8 cellular contexts compared by ENCODE assay signal in genomic region chr3:15557511-15557946, GRCh38. TPM values are rescaled to one million over a fixed set of nuclear protein-coding genes. Genes with fewer than 3 reads are reported as not detected.
DNase-seq lines count a peak whose midpoint lies in the region; ATAC-seq and TF ChIP-seq lines count a peak whose summit lies in the region.

No MANE protein-coding gene starts in this region.

- in situ Hi-C loops in Panc1 (cut with HindIII; ENCODE audit: low pct_unique_long_range_greater_than_20kb, low sequenced_read_pairs) = no loop called here

- H3K4me3 ChIP-seq in Panc1 (ENCODE audit: low read depth in 2 of 2, low read length in 2 of 2) = no peak overlapping the region
- H3K4me3 ChIP-seq in prostate gland = no peak overlapping the region

- TF ChIP-seq POLR2A in prostate gland (IDR thresholded peaks at IDR 0.05) = no peak

- H3K4me1 ChIP-seq in Panc1 (ENCODE audit: control insufficient read depth, insufficient read depth, low read length) (no peaks in the 10 kb centered on the region; the same call in 1 of the 2 replicates), prostate gland (replicated peaks) (no peaks in the 10 kb centered on the region)

- BruUV-seq in Panc1 (replicated peaks; lab: Mats Ljungman, UMichigan) = no TSS peak

- H3K9me3 ChIP-seq in Panc1 (ENCODE audit: control insufficient read depth, insufficient read depth, low read depth, low read length) (no peaks in the 10 kb centered on the region), prostate gland (no peaks in the 10 kb centered on the region)

- H3K4me3 Mint-ChIP-seq in activated T-helper 1 cell treated with anti-CD3 and anti-CD28 coated beads, Interleukin-12 subunit alpha, Interleukin-12 subunit beta, Interleukin-2, Interleukin-4 antibody, amounts not matched to agents 30 ng/mL and 10 ng/mL and 1 ng/mL, durations not matched to agents 14 hours and 24 hours and 36 hours = no peak overlapping the region

- no peaks in the 10 kb centered on the region for H3K27me3 ChIP-seq in Panc1 (ENCODE audit: control insufficient read depth, insufficient read depth, low read length)
- no peaks in the 10 kb centered on the region for H3K27me3 ChIP-seq in prostate gland (replicated peaks; ENCODE audit: insufficient read depth)

- WGBS in prostate gland = 1% methylated on average over 3 of the region's 3 CpGs

- CTCF ChIA-PET in Panc1 (lab: Charles Lee) = no interaction called here

- H3K27ac ChIP-seq in Panc1 (ENCODE audit: low read length) (no peak overlapping the region), prostate gland (no peak overlapping the region)

- POLR2A ChIA-PET in Panc1 (lab: Charles Lee) = no interaction called here

- intact Hi-C loops in Panc1 (cut with micrococcal nuclease; ENCODE audit: unreplicated experiment) = loop anchor here (5.0 kb wide), 1 partner anchor 125 kb away; no protein-coding TSS in a partner anchor
- intact Hi-C loops in activated T-helper 1 cell treated with anti-CD3 and anti-CD28 coated beads, Interleukin-12 subunit alpha, Interleukin-12 subunit beta, Interleukin-2, Interleukin-4 antibody, amounts not matched to agents 30 ng/mL and 10 ng/mL and 1 ng/mL, durations not matched to agents 14 hours and 24 hours and 36 hours (cut with micrococcal nuclease) = loop anchor here (1.0 to 5.0 kb wide), 9 partner anchors 43 to 450 kb away; partner anchors contain the start of genes BTD, CAPN7, EAF1 and HACL1
- intact Hi-C loops in prostate gland (cut with DNase I) = loop anchor here (2.0 to 5.0 kb wide), 3 partner anchors 130 to 355 kb away; partner anchors contain the start of genes EAF1 and METTL6

- peak; percentile 33 for DNase-seq in COR-L47 (lab: John Stamatoyannopoulos, UW)
- peak; percentile 53 for DNase-seq in HS-5 (ENCODE audit: low read depth)
- DNase-seq in Panc1 (ENCODE audit: low read depth, low spot score) = peak; percentile 57
- DNase-seq in activated T-helper 1 cell treated with anti-CD3 and anti-CD28 coated beads, Interleukin-12 subunit alpha, Interleukin-12 subunit beta, Interleukin-2, Interleukin-4 antibody, amounts not matched to agents 30 ng/mL and 10 ng/mL and 1 ng/mL, durations not matched to agents 14 hours and 24 hours and 36 hours (ENCODE audit: low spot score) = peak; percentile 60
- peak; percentile 64 for DNase-seq in foreskin melanocyte
- DNase-seq in prostate gland (ENCODE audit: low spot score) = peak; percentile 24

- peaks cover 16% of the 10 kb centered on the region for H3K36me3 Mint-ChIP-seq in activated T-helper 1 cell treated with anti-CD3 and anti-CD28 coated beads, Interleukin-12 subunit alpha, Interleukin-12 subunit beta, Interleukin-2, Interleukin-4 antibody, amounts not matched to agents 30 ng/mL and 10 ng/mL and 1 ng/mL, durations not matched to agents 14 hours and 24 hours and 36 hours (ENCODE audit: low read depth)

- no peaks in the 10 kb centered on the region for H3K27me3 Mint-ChIP-seq in activated T-helper 1 cell treated with anti-CD3 and anti-CD28 coated beads, Interleukin-12 subunit alpha, Interleukin-12 subunit beta, Interleukin-2, Interleukin-4 antibody, amounts not matched to agents 30 ng/mL and 10 ng/mL and 1 ng/mL, durations not matched to agents 14 hours and 24 hours and 36 hours (ENCODE audit: insufficient read depth)

- peaks cover 32% of the 10 kb centered on the region for H3K4me1 Mint-ChIP-seq in activated T-helper 1 cell treated with anti-CD3 and anti-CD28 coated beads, Interleukin-12 subunit alpha, Interleukin-12 subunit beta, Interleukin-2, Interleukin-4 antibody, amounts not matched to agents 30 ng/mL and 10 ng/mL and 1 ng/mL, durations not matched to agents 14 hours and 24 hours and 36 hours (ENCODE audit: low read depth)

- ATAC-seq in GM19372 (IDR thresholded peaks at IDR 0.05; ENCODE audit: low read depth, unreplicated experiment) = peak; percentile 63
- ATAC-seq in Panc1 = peak; percentile 96
- no peak for ATAC-seq in HG02840 (IDR thresholded peaks at IDR 0.05; ENCODE audit: low FRiP score, unreplicated experiment)

- H3K27ac Mint-ChIP-seq in activated T-helper 1 cell treated with anti-CD3 and anti-CD28 coated beads, Interleukin-12 subunit alpha, Interleukin-12 subunit beta, Interleukin-2, Interleukin-4 antibody, amounts not matched to agents 30 ng/mL and 10 ng/mL and 1 ng/mL, durations not matched to agents 14 hours and 24 hours and 36 hours = no peak overlapping the region

- H3K36me3 ChIP-seq in Panc1 (ENCODE audit: control insufficient read depth, insufficient read depth, low read length) (peaks cover 9% of the 10 kb centered on the region), prostate gland (peaks cover 0 to 2% of the 10 kb centered on the region in 2 donors)

- no peaks in the 10 kb centered on the region for H3K9me3 Mint-ChIP-seq in activated T-helper 1 cell treated with anti-CD3 and anti-CD28 coated beads, Interleukin-12 subunit alpha, Interleukin-12 subunit beta, Interleukin-2, Interleukin-4 antibody, amounts not matched to agents 30 ng/mL and 10 ng/mL and 1 ng/mL, durations not matched to agents 14 hours and 24 hours and 36 hours

- TF ChIP-seq CTCF in Panc1 (IDR thresholded peaks at IDR 0.05) = peak; percentile 68
- TF ChIP-seq CTCF in prostate gland (IDR thresholded peaks at IDR 0.05) = peak in 3 of 4 experiments; percentile 39 to 62 (median 55)

RNA-seq across cellular contexts. Expression of gene COLQ, which starts 36.0 kb away (rescaled TPM):
- total RNA-seq in Panc1 (2021; ENCODE audit: unreplicated experiment) (0.64 TPM), prostate gland (1 to 10 TPM in 1 of 2 donors, under 1 TPM in 1; 0.87 to 3.9 TPM)
- 0.29 TPM for polyA plus RNA-seq in Panc1 (2012; ENCODE audit: insufficient read length)
- total RNA-seq in activated T-helper 1 cell treated with anti-CD3 and anti-CD28 coated beads, Interleukin-12 subunit alpha, Interleukin-12 subunit beta, Interleukin-2, Interleukin-4 antibody, amounts not matched to agents 30 ng/mL and 10 ng/mL and 1 ng/mL, durations not matched to agents 14 hours and 24 hours and 36 hours = 0.65 and 0.96 TPM in 2 replicates

RNA-seq across cellular contexts. Expression of gene HACL1, which starts 43.8 kb away (rescaled TPM):
- 26.8 TPM for total RNA-seq in Panc1 (2021; ENCODE audit: unreplicated experiment)
- 25.1 TPM for polyA plus RNA-seq in Panc1 (2012; ENCODE audit: insufficient read length)
- 21.4 and 24.8 TPM in 2 replicates for total RNA-seq in activated T-helper 1 cell treated with anti-CD3 and anti-CD28 coated beads, Interleukin-12 subunit alpha, Interleukin-12 subunit beta, Interleukin-2, Interleukin-4 antibody, amounts not matched to agents 30 ng/mL and 10 ng/mL and 1 ng/mL, durations not matched to agents 14 hours and 24 hours and 36 hours
- 10 to 100 TPM; 27.9 to 30.6 TPM for total RNA-seq in prostate gland

RNA-seq across cellular contexts. Expression of gene BTD, which starts 44.0 kb away (rescaled TPM):
- 22.7 TPM for total RNA-seq in Panc1 (2021; ENCODE audit: unreplicated experiment)
- 21.4 TPM for polyA plus RNA-seq in Panc1 (2012; ENCODE audit: insufficient read length)
- total RNA-seq in activated T-helper 1 cell treated with anti-CD3 and anti-CD28 coated beads, Interleukin-12 subunit alpha, Interleukin-12 subunit beta, Interleukin-2, Interleukin-4 antibody, amounts not matched to agents 30 ng/mL and 10 ng/mL and 1 ng/mL, durations not matched to agents 14 hours and 24 hours and 36 hours = 2.6 and 3.5 TPM in 2 replicates
- total RNA-seq in prostate gland = 10 to 100 TPM; 34.4 to 42.7 TPM
